In genomic region chr6:26270121-26270861, GRCh38 we compare ENCODE assay signal across 9 cellular contexts.
DNase-seq lines count a peak whose midpoint lies in the region; ATAC-seq, FAIRE-seq and TF ChIP-seq lines count a peak whose summit lies in the region.
"Had no signal": no experiment of that assay in that cellular context is flagged by ENCODE, and none has a peak within 500 bp of the region (broad histone marks: within the 10 kb centered on the region; RNA-seq: fewer than 3 reads in every experiment).

No MANE protein-coding gene starts in this region.

- H3K36me3 Mint-ChIP-seq in CD8-positive, alpha-beta memory T cell: peaks cover 0 to 6% (median 0%) of the 10 kb centered on the region in 3 donors
- H3K36me3 Mint-ChIP-seq: naive thymus-derived CD8-positive, alpha-beta T cell had no signal

- peak overlapping the region in 4 of 8 donors; percentile 16 to 81 (median 58) for H3K27ac Mint-ChIP-seq in CD8-positive, alpha-beta memory T cell

- in situ Hi-C loops in HAP-1 (cut with MboI; ENCODE audit: low sequenced_read_pairs): loop anchor here (5.0 to 10.0 kb wide), 3 partner anchors 53 to 862 kb away; a partner anchor contains a TSS

- intact Hi-C loops in vagina (cut with DNase I): no loop called here

- ATAC-seq in GM18907 (IDR thresholded peaks at IDR 0.05; ENCODE audit: unreplicated experiment): no peak

- H3K9me3 ChIP-seq in CD8-positive, alpha-beta memory T cell (ENCODE audit: low read length): no peaks in the 10 kb centered on the region
- H3K9me3 ChIP-seq in HAP-1 (no peaks in the 10 kb centered on the region), vagina (no peaks in the 10 kb centered on the region)

- peak overlapping the region in 1 of 7 donors; percentile 19 for H3K4me3 Mint-ChIP-seq in CD8-positive, alpha-beta memory T cell

- peak overlapping the region; percentile 70 for H3K4me3 ChIP-seq in CD8-positive, alpha-beta memory T cell (ENCODE audit: low read length)
- peak overlapping the region; percentile 75 for H3K4me3 ChIP-seq in HAP-1
- H3K4me3 ChIP-seq in iPS-11a (ENCODE audit: low read depth, low read length): peak overlapping the region; percentile 89
- no peak overlapping the region for H3K4me3 ChIP-seq in vagina

- TF ChIP-seq CTCF in vagina (IDR thresholded peaks at IDR 0.05): no peak

- peaks cover 0 to 10% of the 10 kb centered on the region in 2 donors for H3K27me3 Mint-ChIP-seq in CD8-positive, alpha-beta memory T cell
- H3K27me3 Mint-ChIP-seq: naive thymus-derived CD8-positive, alpha-beta T cell had no signal

- TF ChIP-seq POLR2A in vagina (IDR thresholded peaks at IDR 0.05): no peak

- no peak for FAIRE-seq in urothelium cell line (lab: Jason Lieb, UNC)

- CTCF ChIA-PET in CD8-positive, alpha-beta memory T cell (lab: Charles Lee): interaction anchor here (0.6 to 6.2 kb wide), 13 partner anchors 10 to 325 kb away, joined by 3 to 76 read pairs (median 4); a partner anchor contains a TSS

- peaks cover 23% of the 10 kb centered on the region for H3K4me1 ChIP-seq in CD8-positive, alpha-beta memory T cell (ENCODE audit: insufficient read depth, low read length)
- H3K4me1 ChIP-seq in HAP-1: peaks cover 16% of the 10 kb centered on the region
- H3K4me1 ChIP-seq in vagina: peaks cover 16% of the 10 kb centered on the region

- no peak overlapping the region for H3K27ac ChIP-seq in CD8-positive, alpha-beta memory T cell (ENCODE audit: low read depth, low read length)
- no peak overlapping the region for H3K27ac ChIP-seq in vagina

- no peaks in the 10 kb centered on the region for H3K36me3 ChIP-seq in CD8-positive, alpha-beta memory T cell (ENCODE audit: insufficient read depth, low read length)
- H3K36me3 ChIP-seq in HAP-1 (replicated peaks) (no peaks in the 10 kb centered on the region), vagina (no peaks in the 10 kb centered on the region)

- H3K27me3 ChIP-seq in CD8-positive, alpha-beta memory T cell (ENCODE audit: insufficient read depth, low read length, poor library complexity, severe bottlenecking): no peaks in the 10 kb centered on the region
- H3K27me3 ChIP-seq in HAP-1 (ENCODE audit: low read depth) (no peaks in the 10 kb centered on the region), vagina (no peaks in the 10 kb centered on the region)

- DNase-seq in CD8-positive, alpha-beta memory T cell: no peak
- peak; percentile 56 to 65 for DNase-seq in HAP-1 (ENCODE audit: low spot score in 2 of 2)
- DNase-seq in SW480 (ENCODE audit: low spot score): peak; percentile 47
- no peak for DNase-seq in superior temporal gyrus (ENCODE audit: extremely low spot score)
- DNase-seq in urothelium cell line (ENCODE audit: low spot score): no peak
- DNase-seq in vagina (ENCODE audit: extremely low spot score in 2 of 2): no peak

- H3K4me1 Mint-ChIP-seq in CD8-positive, alpha-beta memory T cell: peaks cover 19 to 29% (median 22%) of the 10 kb centered on the region in 3 donors

- POLR2A ChIA-PET in CD8-positive, alpha-beta memory T cell (lab: Charles Lee): interaction anchor here (0.6 to 6.5 kb wide), 19 partner anchors 10 to 1568 kb away, joined by 3 to 200 read pairs (median 6); a partner anchor contains a TSS

- H3K9me3 Mint-ChIP-seq in CD8-positive, alpha-beta memory T cell: no peaks in the 10 kb centered on the region
- H3K9me3 Mint-ChIP-seq: naive thymus-derived CD8-positive, alpha-beta T cell had no signal

Comparison
In these comparisons a context has a peak if more than half of its experiments do, and no peak if none do; other contexts are left out.
1. DNase-seq: peak in HAP-1 (2 of 2) and SW480 (single experiment); none in CD8-positive, alpha-beta memory T cell (0 of 5), superior temporal gyrus (single experiment), urothelium cell line (single experiment) and vagina (0 of 2).
2. H3K4me3 ChIP-seq: peak in CD8-positive, alpha-beta memory T cell (single experiment), HAP-1 (single experiment) and iPS-11a (single experiment); none in vagina (0 of 2).